ENCODE assay signal across 17 cellular contexts in the genomic region with DNA sequence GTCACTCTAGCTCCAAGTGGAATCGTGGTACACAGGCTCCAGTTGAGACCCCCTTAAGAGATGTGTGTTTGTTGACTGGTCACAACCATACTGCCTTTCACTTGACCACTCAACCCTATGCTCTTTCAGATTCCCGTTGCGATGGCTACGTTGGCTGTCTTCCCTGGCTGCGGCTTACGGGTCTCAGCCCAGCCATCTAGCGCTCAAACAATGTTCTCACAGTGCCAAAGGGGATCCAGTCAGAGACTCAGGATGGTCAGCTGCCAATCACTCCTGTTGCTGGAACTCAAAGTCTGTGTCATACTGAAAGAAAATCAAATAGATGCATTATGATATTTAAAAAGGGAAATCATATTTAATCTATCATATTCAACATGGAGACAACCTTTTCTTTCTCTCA.
DNase-seq lines count a peak whose midpoint lies in the region; ATAC-seq and TF ChIP-seq lines count a peak whose summit lies in the region.
"Had no signal": no experiment of that assay in that cellular context is flagged by ENCODE, and none has a peak within 500 bp of the region (broad histone marks: within the 10 kb centered on the region; RNA-seq: fewer than 3 reads in every experiment).

No MANE protein-coding gene starts in this region.

- no peak for TF ChIP-seq CTCF in Caco-2 (IDR thresholded peaks at IDR 0.05; ENCODE audit: insufficient read depth in 1 of 2, low read depth in 1 of 2, low read length in 1 of 2, severe bottlenecking in 1 of 2, unreplicated experiment in 1 of 2)
- TF ChIP-seq CTCF in chondrocyte (IDR thresholded peaks at IDR 0.05), result no peak

- H3K4me3 ChIP-seq in right cardiac atrium (ENCODE audit: low read length), result no peak overlapping the region
- no peak overlapping the region for H3K4me3 ChIP-seq in Caco-2 (ENCODE audit: low read depth, low read length)
- H3K4me3 ChIP-seq: lower lobe of right lung, thoracic aorta had no signal

- peaks cover 9% of the 10 kb centered on the region for H3K4me1 Mint-ChIP-seq in Caco-2 (ENCODE audit: low read depth, unreplicated experiment)
- H3K4me1 Mint-ChIP-seq in chondrocyte (ENCODE audit: low read depth), result peaks cover 7% of the 10 kb centered on the region
- H3K4me1 Mint-ChIP-seq: activated B cell treated with CpG ODN at 0.5 μM for 24 hours had no signal

- H3K9me3 ChIP-seq in right cardiac atrium (ENCODE audit: control insufficient read depth, low read length) (no peaks in the 10 kb centered on the region), Caco-2 (no peaks in the 10 kb centered on the region)
- H3K9me3 ChIP-seq: lower lobe of right lung, thoracic aorta had no signal

- H3K36me3 Mint-ChIP-seq in Caco-2 (ENCODE audit: insufficient read depth, unreplicated experiment), result no peaks in the 10 kb centered on the region
- H3K36me3 Mint-ChIP-seq in chondrocyte (ENCODE audit: low read depth), result peaks cover 14% of the 10 kb centered on the region

- no peaks in the 10 kb centered on the region for H3K36me3 ChIP-seq in Caco-2 (ENCODE audit: control insufficient read depth, insufficient read depth, low read length)

- H3K4me1 ChIP-seq in right cardiac atrium (ENCODE audit: control insufficient read depth, insufficient read depth, low read length), result no peaks in the 10 kb centered on the region
- peaks cover 7% of the 10 kb centered on the region for H3K4me1 ChIP-seq in Caco-2

- H3K27ac ChIP-seq in right cardiac atrium (ENCODE audit: low read length), result no peak overlapping the region
- H3K27ac ChIP-seq: lower lobe of right lung, thoracic aorta had no signal

- CTCF ChIA-PET in Caco-2 (lab: Charles Lee), result no interaction called here

- WGBS in right cardiac atrium, result 65% methylated on average over 7 of the region's 7 CpGs

- H3K4me3 Mint-ChIP-seq in Caco-2 (ENCODE audit: unreplicated experiment) (no peak overlapping the region), chondrocyte (ENCODE audit: unreplicated experiment) (no peak overlapping the region)
- H3K4me3 Mint-ChIP-seq: activated B cell treated with CpG ODN at 0.5 μM for 24 hours; activated naive CD4-positive, alpha-beta T cell treated with anti-CD3 and anti-CD28 coated beads, Interleukin-2, amount 10 ng/mL, durations not matched to agents 7 days and 5 days; nephron had no signal

- H3K27me3 ChIP-seq in right cardiac atrium (ENCODE audit: control insufficient read depth, insufficient read depth) (no peaks in the 10 kb centered on the region), Caco-2 (replicated peaks; ENCODE audit: control insufficient read depth, insufficient read depth, low read length) (no peaks in the 10 kb centered on the region)

- DNase-seq in M059J (ENCODE audit: low read depth) (peak; percentile 71), anterior cingulate cortex (lab: John Stamatoyannopoulos, UW) (peak in 44 of 58 donors; percentile 19 to 93 (median 62)), right cardiac atrium (peak; percentile 60 to 78 (median 77)), sciatic nerve (ENCODE audit: low spot score) (no peak), Caco-2 (no peak), chondrocyte (ENCODE audit: low spot score) (no peak), NCI-H1930 (lab: John Stamatoyannopoulos, UW) (no peak)
- DNase-seq: activated B cell treated with CpG ODN at 0.5 μM for 24 hours; activated naive CD4-positive, alpha-beta T cell treated with anti-CD3 and anti-CD28 coated beads, Interleukin-2, amount 10 ng/mL, durations not matched to agents 7 days and 5 days; DMS79 treated with DMSO at 0.1 percent for 48 hours; erythroblast; HCEC 1CT; lower lobe of right lung; NCI-H2081 treated with DMSO at 0.1 percent for 48 hours had no signal

- ATAC-seq in right cardiac atrium, result peak; percentile 77 to 78
- ATAC-seq in sciatic nerve, result peak; percentile 54
- ATAC-seq in GM21423 (IDR thresholded peaks at IDR 0.05; ENCODE audit: unreplicated experiment), result no peak
- ATAC-seq: lower lobe of right lung had no signal

- POLR2A ChIA-PET in Caco-2 (lab: Charles Lee), result no interaction called here

- H3K9me3 Mint-ChIP-seq in Caco-2 (ENCODE audit: unreplicated experiment), result no peaks in the 10 kb centered on the region
- H3K9me3 Mint-ChIP-seq in chondrocyte (ENCODE audit: low read depth), result no peaks in the 10 kb centered on the region
- H3K9me3 Mint-ChIP-seq: activated B cell treated with CpG ODN at 0.5 μM for 24 hours; activated naive CD4-positive, alpha-beta T cell treated with anti-CD3 and anti-CD28 coated beads, Interleukin-2, amount 10 ng/mL, durations not matched to agents 7 days and 5 days; nephron had no signal

- BruUV-seq in Caco-2 (replicated peaks; lab: Mats Ljungman, UMichigan), result no TSS peak

- H3K27me3 Mint-ChIP-seq in Caco-2 (ENCODE audit: insufficient read depth, unreplicated experiment), result no peaks in the 10 kb centered on the region
- H3K27me3 Mint-ChIP-seq in chondrocyte (ENCODE audit: low read depth), result no peaks in the 10 kb centered on the region
- H3K27me3 Mint-ChIP-seq: activated B cell treated with CpG ODN at 0.5 μM for 24 hours; activated naive CD4-positive, alpha-beta T cell treated with anti-CD3 and anti-CD28 coated beads, Interleukin-2, amount 10 ng/mL, durations not matched to agents 7 days and 5 days had no signal

- intact Hi-C loops in right cardiac atrium (cut with DNase I), result no loop called here
- intact Hi-C loops in sciatic nerve (cut with DNase I), result no loop called here
- intact Hi-C loops in Caco-2 (cut with micrococcal nuclease; ENCODE audit: unreplicated experiment), result no loop called here

- H3K27ac Mint-ChIP-seq in Caco-2 (ENCODE audit: unreplicated experiment) (no peak overlapping the region), chondrocyte (ENCODE audit: unreplicated experiment) (no peak overlapping the region)
- H3K27ac Mint-ChIP-seq: activated naive CD4-positive, alpha-beta T cell treated with anti-CD3 and anti-CD28 coated beads, Interleukin-2, amount 10 ng/mL, durations not matched to agents 7 days and 5 days had no signal

Comparison
In these comparisons a context has a peak if more than half of its experiments do, and no peak if none do; other contexts are left out.
1. DNase-seq: peak in M059J (single experiment), anterior cingulate cortex (44 of 58) and right cardiac atrium (3 of 3); none in sciatic nerve (single experiment), Caco-2 (0 of 2), chondrocyte (single experiment) and NCI-H1930 (0 of 2).